ENCODE assay signal across 8 cellular contexts in the genomic region with DNA sequence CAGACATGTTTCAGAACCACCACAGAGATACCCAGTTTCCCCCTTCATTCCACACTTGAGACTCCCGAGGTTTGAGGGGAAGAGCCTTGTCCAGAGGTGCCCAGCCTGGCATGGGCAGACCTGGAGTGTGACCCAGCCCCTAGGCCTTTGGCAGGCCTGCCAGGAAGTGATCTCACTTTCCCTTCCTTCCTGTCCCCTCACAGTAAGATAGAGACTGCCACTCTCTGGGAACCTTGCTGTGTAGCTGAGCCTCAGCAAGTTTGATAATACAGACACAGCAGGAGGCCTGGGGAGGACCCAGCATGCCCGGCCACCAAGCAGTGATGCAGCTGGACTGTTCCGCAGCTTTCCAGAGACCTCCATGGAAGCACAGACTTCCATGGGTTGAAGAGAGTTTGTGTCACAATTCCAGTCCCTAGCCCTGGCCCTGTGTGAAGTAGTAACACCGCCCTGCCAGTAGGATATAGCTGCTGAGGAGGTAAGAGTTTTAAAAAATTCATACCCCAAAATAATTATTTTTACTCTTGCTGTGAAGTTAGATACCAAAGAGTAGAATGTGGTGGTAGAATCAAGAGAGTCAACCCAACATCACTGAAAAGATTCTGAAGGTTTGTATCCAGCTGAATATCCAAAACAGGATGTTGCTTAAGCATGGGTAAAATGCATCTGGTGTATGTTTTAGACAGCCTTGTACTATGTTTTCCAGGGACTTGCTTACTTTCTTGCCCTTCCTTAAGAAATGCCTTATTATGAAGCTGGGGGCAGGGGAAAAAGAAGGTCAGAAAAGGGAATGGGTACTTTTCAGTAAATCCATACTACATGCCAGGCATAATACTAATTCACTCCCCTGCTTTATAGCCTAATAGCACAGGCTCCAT. TPM values are rescaled to one million over a fixed set of nuclear protein-coding genes. Genes with fewer than 3 reads are reported as not detected.
A peak's percentile ranks its signal among the peaks of the same experiment; 100 is the strongest.
DNase-seq lines count a peak whose midpoint lies in the region; ATAC-seq and TF ChIP-seq lines count a peak whose summit lies in the region.

No MANE protein-coding gene starts in this region.

- H3K4me3 ChIP-seq in PC-3 (ENCODE audit: low read length) = no peak overlapping the region
- no peak overlapping the region for H3K4me3 ChIP-seq in rectal smooth muscle tissue (ENCODE audit: low read length)

- no TSS peak for BruUV-seq in PC-3 (replicated peaks; lab: Mats Ljungman, UMichigan)

- no peaks in the 10 kb centered on the region for H3K79me2 ChIP-seq in PC-3 (ENCODE audit: low read length)

- peak; percentile 83 for ATAC-seq in activated CD4-positive, alpha-beta T cell treated with anti-CD3 and anti-CD28 coated beads for 36 hours
- ATAC-seq in PC-3 (peak; percentile 47; the same call in 1 of the 2 replicates), HG03175 (IDR thresholded peaks at IDR 0.05; ENCODE audit: unreplicated experiment) (no peak)

- peak overlapping the region; percentile 76 for H3K27ac Mint-ChIP-seq in activated CD4-positive, alpha-beta T cell treated with anti-CD3 and anti-CD28 coated beads for 36 hours
- H3K27ac Mint-ChIP-seq in endothelial cell (ENCODE audit: unreplicated experiment) = peak overlapping the region; percentile 96

- no peak overlapping the region; the same call in 1 of the 2 replicates for H3K4me2 ChIP-seq in PC-3 (ENCODE audit: low read length)

- H3K9ac ChIP-seq in PC-3 (ENCODE audit: low read length) = peak overlapping the region; percentile 5; the same call in 1 of the 2 replicates
- no peak overlapping the region for H3K9ac ChIP-seq in rectal smooth muscle tissue (ENCODE audit: low read length)

- H3K36me3 Mint-ChIP-seq in activated CD4-positive, alpha-beta T cell treated with anti-CD3 and anti-CD28 coated beads for 36 hours (ENCODE audit: low read depth) = no peaks in the 10 kb centered on the region
- H3K36me3 Mint-ChIP-seq in endothelial cell (ENCODE audit: low read depth, unreplicated experiment) = peaks cover 17% of the 10 kb centered on the region

- peak; percentile 27 for DNase-seq in activated CD4-positive, alpha-beta T cell treated with anti-CD3 and anti-CD28 coated beads for 36 hours
- DNase-seq in activated CD4-positive, alpha-beta T cell treated with anti-CD3 and anti-CD28 coated beads for 4 hours = no peak
- DNase-seq in PC-3 (peak; percentile 26), endothelial cell (ENCODE audit: low spot score) (no peak), HuH-7 (ENCODE audit: low spot score) (no peak), NCI-H187 treated with DMSO at 0.1 percent for 48 hours (lab: John Stamatoyannopoulos, UW) (no peak)

- no peaks in the 10 kb centered on the region for H3K27me3 Mint-ChIP-seq in activated CD4-positive, alpha-beta T cell treated with anti-CD3 and anti-CD28 coated beads for 36 hours
- peaks cover 2% of the 10 kb centered on the region for H3K27me3 Mint-ChIP-seq in endothelial cell (ENCODE audit: unreplicated experiment)

- intact Hi-C loops in activated CD4-positive, alpha-beta T cell treated with anti-CD3 and anti-CD28 coated beads for 36 hours (cut with DNase I, micrococcal nuclease) = no loop called here
- intact Hi-C loops in PC-3 (cut with micrococcal nuclease) = no loop called here

- no peaks in the 10 kb centered on the region for H3F3A ChIP-seq in PC-3 (ENCODE audit: low read length, unreplicated experiment)

- H3K27ac ChIP-seq in PC-3 (ENCODE audit: low read length) (peak overlapping the region; percentile 16; the same call in 1 of the 2 replicates), rectal smooth muscle tissue (ENCODE audit: low read depth, low read length) (peak overlapping the region; percentile 69)

- H3K27me3 ChIP-seq in PC-3 (ENCODE audit: low read length) (no peaks in the 10 kb centered on the region), rectal smooth muscle tissue (ENCODE audit: control insufficient read depth, insufficient read depth, low read length) (no peaks in the 10 kb centered on the region)

- H3K4me1 Mint-ChIP-seq in activated CD4-positive, alpha-beta T cell treated with anti-CD3 and anti-CD28 coated beads for 36 hours = peaks cover 17% of the 10 kb centered on the region
- H3K4me1 Mint-ChIP-seq in endothelial cell (ENCODE audit: unreplicated experiment) = peaks cover 52% of the 10 kb centered on the region

- H4K20me1 ChIP-seq in PC-3 (ENCODE audit: low read length) = no peaks in the 10 kb centered on the region

- CTCF ChIA-PET in activated CD4-positive, alpha-beta T cell treated with anti-CD3 and anti-CD28 coated beads for 36 hours (lab: Charles Lee) = interaction anchor here (0.5 to 4.1 kb wide), 11 partner anchors 11 to 467 kb away, joined by 3 to 32 read pairs (median 3); no protein-coding TSS in a partner anchor
- CTCF ChIA-PET in PC-3 (lab: Charles Lee) = no interaction called here

- H3K4me3 Mint-ChIP-seq in activated CD4-positive, alpha-beta T cell treated with anti-CD3 and anti-CD28 coated beads for 36 hours = peak overlapping the region; percentile 64
- H3K4me3 Mint-ChIP-seq in endothelial cell (ENCODE audit: unreplicated experiment) = peak overlapping the region; percentile 65

- H3K9me3 ChIP-seq in PC-3 (ENCODE audit: low read length) = no peaks in the 10 kb centered on the region

- no peaks in the 10 kb centered on the region for H3K9me3 Mint-ChIP-seq in activated CD4-positive, alpha-beta T cell treated with anti-CD3 and anti-CD28 coated beads for 36 hours (ENCODE audit: low read depth)
- H3K9me3 Mint-ChIP-seq in endothelial cell (ENCODE audit: unreplicated experiment) = no peaks in the 10 kb centered on the region

- H3K4me1 ChIP-seq in PC-3 (ENCODE audit: insufficient read depth, low read length) (peaks cover 50% of the 10 kb centered on the region), rectal smooth muscle tissue (ENCODE audit: control insufficient read depth, insufficient read depth, low read length) (peaks cover 50% of the 10 kb centered on the region)

- no peaks in the 10 kb centered on the region for H3K9me2 ChIP-seq in PC-3 (replicated peaks; ENCODE audit: low read length)

- POLR2A ChIA-PET in activated CD4-positive, alpha-beta T cell treated with anti-CD3 and anti-CD28 coated beads for 36 hours (lab: Charles Lee) = interaction anchor here (1.0 kb wide), 1 partner anchor 73 kb away, joined by 3 read pairs; no protein-coding TSS in a partner anchor
- POLR2A ChIA-PET in PC-3 (lab: Charles Lee; ENCODE audit: unreplicated experiment) = no interaction called here

- TF ChIP-seq CTCF in PC-3 (conservative IDR thresholded peaks at IDR 0.05; ENCODE audit: low read depth, low read length) = peak; percentile 33; the same call in 1 of the 2 replicates
- TF ChIP-seq CTCF in endothelial cell (IDR thresholded peaks at IDR 0.05; ENCODE audit: unreplicated experiment) = peak; percentile 33

- H2AFZ ChIP-seq in PC-3 (ENCODE audit: low read length) = no peak overlapping the region

- H3K36me3 ChIP-seq in PC-3 (ENCODE audit: low read depth, low read length) (no peaks in the 10 kb centered on the region), rectal smooth muscle tissue (ENCODE audit: control insufficient read depth, insufficient read depth, low read length) (no peaks in the 10 kb centered on the region)

RNA-seq across cellular contexts. Expression of a gene that starts 16.3 kb away (rescaled TPM):
- 1 to 10 TPM; 4.5 to 4.6 TPM for total RNA-seq in activated CD4-positive, alpha-beta T cell treated with anti-CD3 and anti-CD28 coated beads for 36 hours
- total RNA-seq in PC-3 (2014; rRNA removed) (47.5 and 49.2 TPM in 2 replicates), endothelial cell (ENCODE audit: unreplicated experiment) (184 TPM)

RNA-seq across cellular contexts. Expression of a gene that starts 52.8 kb away (rescaled TPM):
- total RNA-seq in activated CD4-positive, alpha-beta T cell treated with anti-CD3 and anti-CD28 coated beads for 36 hours = 10 to 100 TPM; 33.8 to 37.8 TPM
- total RNA-seq in PC-3 (2014; rRNA removed) (12.4 and 13.0 TPM in 2 replicates), endothelial cell (ENCODE audit: unreplicated experiment) (137 TPM)

Comparison
In these comparisons a context has a peak if more than half of its experiments do, and no peak if none do; other contexts are left out.
1. DNase-seq: peak in activated CD4-positive, alpha-beta T cell treated with anti-CD3 and anti-CD28 coated beads for 36 hours (single experiment) and PC-3 (single experiment); none in activated CD4-positive, alpha-beta T cell treated with anti-CD3 and anti-CD28 coated beads for 4 hours (0 of 2), endothelial cell (single experiment), HuH-7 (single experiment) and NCI-H187 treated with DMSO at 0.1 percent for 48 hours (single experiment).